Comparison of ENCODE assay signal across 11 cellular contexts in genomic region chrX:109847257-109848187, GRCh38.
DNase-seq lines count a peak whose midpoint lies in the region; ATAC-seq, FAIRE-seq and TF ChIP-seq lines count a peak whose summit lies in the region.
"Had no signal": no experiment of that assay in that cellular context is flagged by ENCODE, and none has a peak within 500 bp of the region (broad histone marks: within the 10 kb centered on the region; RNA-seq: fewer than 3 reads in every experiment).

No MANE protein-coding gene starts in this region.

- no peaks in the 10 kb centered on the region for H3K27me3 Mint-ChIP-seq in astrocyte (ENCODE audit: low read depth, unreplicated experiment)

- DNase-seq in heart left ventricle (no peak), right atrium auricular region (ENCODE audit: low spot score) (no peak), astrocyte (ENCODE audit: low read depth) (peak; percentile 90), kidney tubule cell (ENCODE audit: low spot score) (peak; percentile 83), aorta (no peak), foreskin melanocyte (no peak), NCI-H1694 (lab: John Stamatoyannopoulos, UW) (no peak), NCI-H510A (lab: John Stamatoyannopoulos, UW) (no peak)
- DNase-seq: midbrain, NCI-H510A treated with DMSO at 0.1 percent for 48 hours had no signal

- H3K4me1 Mint-ChIP-seq in astrocyte (ENCODE audit: low read depth, unreplicated experiment), result peaks cover 20% of the 10 kb centered on the region

- H2AFZ ChIP-seq in astrocyte (ENCODE audit: low read depth, low read length), result peak overlapping the region; percentile 52

- TF ChIP-seq CTCF in heart left ventricle (IDR thresholded peaks at IDR 0.05) (no peak), right atrium auricular region (IDR thresholded peaks at IDR 0.05) (no peak), astrocyte (IDR thresholded peaks at IDR 0.05; ENCODE audit: insufficient read depth, low read depth, low read length) (no peak)

- peak overlapping the region; percentile 70 for H3K4me2 ChIP-seq in astrocyte (ENCODE audit: low read length)

- H3K27me3 ChIP-seq in heart left ventricle (peaks cover 0 to 9% (median 0%) of the 10 kb centered on the region in 9 donors), right atrium auricular region (no peaks in the 10 kb centered on the region), astrocyte (ENCODE audit: insufficient read depth, low read length) (no peaks in the 10 kb centered on the region), aorta (ENCODE audit: control insufficient read depth in 1 of 2, insufficient read depth in 2 of 2, low read length in 1 of 2) (no peaks in the 10 kb centered on the region)

- no peaks in the 10 kb centered on the region for H4K20me1 ChIP-seq in astrocyte (ENCODE audit: insufficient read depth, low read length)

- no peaks in the 10 kb centered on the region for H3K36me3 Mint-ChIP-seq in astrocyte (ENCODE audit: low read depth, unreplicated experiment)

- TF ChIP-seq POLR2A in heart left ventricle (IDR thresholded peaks at IDR 0.05), result no peak

- no peak overlapping the region for H3K9ac ChIP-seq in astrocyte (ENCODE audit: low read length)

- H3K4me1 ChIP-seq in heart left ventricle (peaks cover 0 to 34% (median 0%) of the 10 kb centered on the region in 12 donors), right atrium auricular region (no peaks in the 10 kb centered on the region), astrocyte (ENCODE audit: insufficient read depth, low read length) (peaks cover 10% of the 10 kb centered on the region), aorta (ENCODE audit: control insufficient read depth in 1 of 2, insufficient read depth in 2 of 2, low read length in 2 of 2) (peaks cover 2 to 3% of the 10 kb centered on the region in 2 donors)

- H3K36me3 ChIP-seq in heart left ventricle (no peaks in the 10 kb centered on the region), right atrium auricular region (no peaks in the 10 kb centered on the region), astrocyte (ENCODE audit: insufficient read depth, low read length) (no peaks in the 10 kb centered on the region), aorta (ENCODE audit: control insufficient read depth in 1 of 2, insufficient read depth in 2 of 2, low read length in 1 of 2) (no peaks in the 10 kb centered on the region)

- intact Hi-C loops in heart left ventricle (cut with DNase I) (no loop called here), aorta (cut with DNase I) (loop anchor here in 1 of 2 donors (10.0 kb wide), 1 partner anchor 63 kb away; no protein-coding TSS in a partner anchor)

- H3K4me3 Mint-ChIP-seq in astrocyte (ENCODE audit: unreplicated experiment), result no peak overlapping the region

- H3K79me2 ChIP-seq in astrocyte (ENCODE audit: insufficient read depth, low read length), result no peaks in the 10 kb centered on the region

- peak overlapping the region in 1 of 12 donors; percentile 28 for H3K27ac ChIP-seq in heart left ventricle
- no peak overlapping the region for H3K27ac ChIP-seq in right atrium auricular region
- no peak overlapping the region for H3K27ac ChIP-seq in astrocyte (ENCODE audit: low read depth, low read length)
- no peak overlapping the region for H3K27ac ChIP-seq in aorta (ENCODE audit: low read depth in 1 of 2, low read length in 2 of 2)

- FAIRE-seq in astrocyte (lab: Jason Lieb, UNC), result peak; percentile 98
- FAIRE-seq: colon had no signal

- 75 to 85% (median 79%) methylated on average over 5 of the region's 5 CpGs for WGBS in heart left ventricle, 4 donors
- 66 to 68% methylated on average over 5 of the region's 5 CpGs for WGBS in aorta, 2 donors

- H3K27ac Mint-ChIP-seq in astrocyte (ENCODE audit: unreplicated experiment), result peak overlapping the region; percentile 88

- H3K9me3 ChIP-seq in heart left ventricle, result no peaks in the 10 kb centered on the region
- no peaks in the 10 kb centered on the region for H3K9me3 ChIP-seq in right atrium auricular region
- H3K9me3 ChIP-seq in astrocyte (ENCODE audit: insufficient read depth, low read depth, low read length), result no peaks in the 10 kb centered on the region
- H3K9me3 ChIP-seq in aorta (ENCODE audit: control insufficient read depth, low read length), result no peaks in the 10 kb centered on the region

- ATAC-seq in heart left ventricle, result peak in 3 of 4 donors; percentile 37 to 85 (median 60)
- ATAC-seq in aorta (ENCODE audit: low FRiP score), result peak; percentile 33

- no peak overlapping the region for H3K4me3 ChIP-seq in heart left ventricle
- no peak overlapping the region for H3K4me3 ChIP-seq in right atrium auricular region
- no peak overlapping the region for H3K4me3 ChIP-seq in astrocyte (ENCODE audit: insufficient read depth, low read depth, low read length)
- H3K4me3 ChIP-seq in aorta (ENCODE audit: low read length in 2 of 2), result no peak overlapping the region

- H3K9me3 Mint-ChIP-seq in astrocyte (ENCODE audit: unreplicated experiment), result no peaks in the 10 kb centered on the region

Comparison
In these comparisons a context has a peak if more than half of its experiments do, and no peak if none do; other contexts are left out.
1. DNase-seq: peak in astrocyte (single experiment) and kidney tubule cell (single experiment); none in heart left ventricle (0 of 5), right atrium auricular region (single experiment), aorta (0 of 2), foreskin melanocyte (single experiment), NCI-H1694 (single experiment) and NCI-H510A (single experiment).